In the genomic region with DNA sequence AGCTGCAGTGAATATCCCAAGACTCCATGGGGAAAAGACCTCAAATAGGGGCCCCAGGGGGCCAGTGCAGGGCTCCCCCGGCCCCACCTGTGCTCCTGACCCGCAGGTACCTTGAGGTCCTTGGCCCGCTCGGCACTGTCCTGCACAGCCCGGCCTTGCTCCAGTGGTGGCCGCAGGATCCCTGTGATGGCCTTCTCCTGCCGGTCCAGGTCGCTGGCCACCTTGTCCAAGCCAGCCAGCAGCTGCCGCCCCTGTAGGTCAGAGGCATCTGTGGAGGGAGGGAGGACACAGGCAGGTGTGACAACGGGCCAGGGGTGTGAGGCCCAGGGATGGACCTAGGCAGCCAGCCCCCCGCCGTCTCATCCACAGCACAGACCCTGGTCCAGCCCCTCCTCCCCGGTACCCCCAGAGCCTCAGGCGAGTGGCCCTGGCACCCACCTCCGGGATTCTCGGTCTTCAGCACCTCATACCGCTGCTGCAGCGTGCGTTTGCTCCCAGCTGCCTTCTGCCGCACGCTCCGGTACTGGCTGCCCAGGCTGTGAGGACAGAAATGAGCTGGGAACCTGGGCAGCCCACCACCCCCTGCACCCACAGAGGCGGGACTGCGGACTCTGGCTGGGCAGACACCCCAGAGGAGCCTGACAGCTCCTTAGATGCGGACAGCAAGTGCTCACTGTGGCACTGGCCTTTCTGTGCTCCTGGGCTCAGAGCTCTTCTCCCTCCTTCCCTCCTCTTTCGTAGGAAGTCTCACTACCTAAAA, we compare ENCODE assay signal across 20 cellular contexts. TPM values are rescaled to one million over a fixed set of nuclear protein-coding genes. Genes with fewer than 3 reads are reported as not detected.
DNase-seq lines count a peak whose midpoint lies in the region; ATAC-seq and TF ChIP-seq lines count a peak whose summit lies in the region.
"Had no signal": no experiment of that assay in that cellular context is flagged by ENCODE, and none has a peak within 500 bp of the region (broad histone marks: within the 10 kb centered on the region; RNA-seq: fewer than 3 reads in every experiment).

No MANE protein-coding gene starts in this region.

- no peak for TF ChIP-seq RAD21 in SK-N-SH (IDR thresholded peaks at IDR 0.05; ENCODE audit: low read length)

- peaks cover 2% of the 10 kb centered on the region for H3K9me3 Mint-ChIP-seq in neural progenitor cell

- H3K4me2 ChIP-seq in neural progenitor cell: no peak overlapping the region
- H3K4me2 ChIP-seq in SK-N-SH: no peak overlapping the region

- POLR2A ChIA-PET in SK-N-SH (lab: Yijun Ruan, JAX): no interaction called here

- intact Hi-C loops in Right ventricle myocardium superior (cut with DNase I): no loop called here
- intact Hi-C loops in left ventricle myocardium superior (cut with micrococcal nuclease): no loop called here
- intact Hi-C loops in left cardiac atrium (cut with DNase I): no loop called here

- DNase-seq in Right ventricle myocardium superior (no peak), left ventricle myocardium superior (no peak), left cardiac atrium (no peak), neural progenitor cell (ENCODE audit: low spot score) (no peak), NCI-H2196 treated with DMSO at 0.1 percent for 48 hours (lab: John Stamatoyannopoulos, UW; ENCODE audit: unreplicated experiment) (no peak), EL (no peak), SK-N-SH (no peak)
- DNase-seq: 8988T; BE2C; CD4-positive, CD25-positive, alpha-beta regulatory T cell; COR-L47; DMS 273 treated with DMSO at 0.1 percent for 48 hours; GDM1; HCEC 1CT; KG1; NCI-H187; NCI-H2107; NCI-H2227 treated with DMSO at 0.1 percent for 48 hours; NCI-H524 had no signal

- no peak for TF ChIP-seq EP300 in SK-N-SH (IDR thresholded peaks at IDR 0.05; ENCODE audit: borderline replicate concordance in 1 of 2, low read depth in 1 of 2, low read length in 1 of 2)

- no peaks in the 10 kb centered on the region for H4K20me1 ChIP-seq in neural progenitor cell (ENCODE audit: low read depth)
- no peaks in the 10 kb centered on the region for H4K20me1 ChIP-seq in SK-N-SH (ENCODE audit: insufficient read depth)

- no peaks in the 10 kb centered on the region for H3K36me3 Mint-ChIP-seq in neural progenitor cell
- H3K36me3 Mint-ChIP-seq: CD4-positive, CD25-positive, alpha-beta regulatory T cell had no signal

- ATAC-seq in Right ventricle myocardium superior (ENCODE audit: poor library complexity) (peak; percentile 13), left ventricle myocardium superior (no peak), left cardiac atrium (peak; percentile 6 to 13), HG03442 (IDR thresholded peaks at IDR 0.05; ENCODE audit: unreplicated experiment) (no peak)

- no peak overlapping the region for H3K9ac ChIP-seq in neural progenitor cell
- H3K9ac ChIP-seq in SK-N-SH: no peak overlapping the region

- H3K4me3 Mint-ChIP-seq in neural progenitor cell: no peak overlapping the region
- H3K4me3 Mint-ChIP-seq: CD4-positive, CD25-positive, alpha-beta regulatory T cell had no signal

- H3K4me3 ChIP-seq in neural progenitor cell (no peak overlapping the region), SK-N-SH (ENCODE audit: low read depth in 2 of 2, low read length in 1 of 2) (no peak overlapping the region)

- H3K36me3 ChIP-seq in neural progenitor cell: no peaks in the 10 kb centered on the region
- peaks cover 0 to 32% of the 10 kb centered on the region in 2 experiments for H3K36me3 ChIP-seq in SK-N-SH (replicated peaks in 1 of 2; ENCODE audit: control insufficient read depth in 1 of 2, insufficient read depth in 2 of 2, low read length in 1 of 2)
- H3K36me3 ChIP-seq: BE2C had no signal

- peak overlapping the region; percentile 86 for H3K27ac Mint-ChIP-seq in neural progenitor cell
- H3K27ac Mint-ChIP-seq: CD4-positive, CD25-positive, alpha-beta regulatory T cell had no signal

- no peaks in the 10 kb centered on the region for H3K27me3 ChIP-seq in neural progenitor cell
- H3K27me3 ChIP-seq in SK-N-SH (ENCODE audit: insufficient read depth): no peaks in the 10 kb centered on the region
- H3K27me3 ChIP-seq: BE2C had no signal

- CTCF ChIA-PET in SK-N-SH (lab: Yijun Ruan, JAX): interaction anchor here (2.0 to 2.9 kb wide), 2 partner anchors 42 to 63 kb away, joined by 4 to 8 read pairs; no protein-coding TSS in a partner anchor

- peaks cover 4% of the 10 kb centered on the region for H3K4me1 Mint-ChIP-seq in neural progenitor cell
- H3K4me1 Mint-ChIP-seq: CD4-positive, CD25-positive, alpha-beta regulatory T cell had no signal

- H2AFZ ChIP-seq in neural progenitor cell (replicated peaks): no peak overlapping the region
- H2AFZ ChIP-seq in SK-N-SH (ENCODE audit: low read depth): no peak overlapping the region

- H3K79me2 ChIP-seq in neural progenitor cell (ENCODE audit: low read depth) (no peaks in the 10 kb centered on the region), SK-N-SH (ENCODE audit: insufficient read depth) (no peaks in the 10 kb centered on the region)

- H3F3A ChIP-seq in neural progenitor cell (ENCODE audit: low read depth): no peaks in the 10 kb centered on the region
- no peaks in the 10 kb centered on the region for H3F3A ChIP-seq in SK-N-SH (replicated peaks; ENCODE audit: insufficient read depth)

- no peak for TF ChIP-seq CTCF in neural progenitor cell (IDR thresholded peaks at IDR 0.05)
- TF ChIP-seq CTCF in SK-N-SH (IDR thresholded peaks at IDR 0.05): no peak

- no peaks in the 10 kb centered on the region for H3K27me3 Mint-ChIP-seq in neural progenitor cell (ENCODE audit: insufficient read depth, low read depth)
- H3K27me3 Mint-ChIP-seq: CD4-positive, CD25-positive, alpha-beta regulatory T cell had no signal

- H3K4me1 ChIP-seq in neural progenitor cell (no peaks in the 10 kb centered on the region), SK-N-SH (ENCODE audit: control insufficient read depth in 1 of 2, insufficient read depth in 2 of 2, low read depth in 1 of 2, low read length in 1 of 2) (no peaks in the 10 kb centered on the region)
- H3K4me1 ChIP-seq: BE2C had no signal

- WGBS in SK-N-SH (ENCODE audit: low lambda C conversion rate): 96% methylated on average over 10 of the region's 26 CpGs

- no peaks in the 10 kb centered on the region for H3K9me3 ChIP-seq in neural progenitor cell (ENCODE audit: low read depth)
- H3K9me3 ChIP-seq in SK-N-SH: no peaks in the 10 kb centered on the region
- H3K9me3 ChIP-seq: BE2C had no signal

- H3K27ac ChIP-seq in neural progenitor cell (no peak overlapping the region), SK-N-SH (ENCODE audit: low read depth in 2 of 2, low read length in 1 of 2) (no peak overlapping the region)

- H3K9me2 ChIP-seq in SK-N-SH: no peaks in the 10 kb centered on the region

TF ChIP-seq in SK-N-SH, 30 proteins besides CTCF, POLR2A, EP300 and RAD21 (continues in another document):
- TF ChIP-seq ELF1 (IDR thresholded peaks at IDR 0.05): no peak
- no peak for TF ChIP-seq MEF2A (IDR thresholded peaks at IDR 0.05; ENCODE audit: borderline replicate concordance, low read depth)
- TF ChIP-seq, protein P1, sequence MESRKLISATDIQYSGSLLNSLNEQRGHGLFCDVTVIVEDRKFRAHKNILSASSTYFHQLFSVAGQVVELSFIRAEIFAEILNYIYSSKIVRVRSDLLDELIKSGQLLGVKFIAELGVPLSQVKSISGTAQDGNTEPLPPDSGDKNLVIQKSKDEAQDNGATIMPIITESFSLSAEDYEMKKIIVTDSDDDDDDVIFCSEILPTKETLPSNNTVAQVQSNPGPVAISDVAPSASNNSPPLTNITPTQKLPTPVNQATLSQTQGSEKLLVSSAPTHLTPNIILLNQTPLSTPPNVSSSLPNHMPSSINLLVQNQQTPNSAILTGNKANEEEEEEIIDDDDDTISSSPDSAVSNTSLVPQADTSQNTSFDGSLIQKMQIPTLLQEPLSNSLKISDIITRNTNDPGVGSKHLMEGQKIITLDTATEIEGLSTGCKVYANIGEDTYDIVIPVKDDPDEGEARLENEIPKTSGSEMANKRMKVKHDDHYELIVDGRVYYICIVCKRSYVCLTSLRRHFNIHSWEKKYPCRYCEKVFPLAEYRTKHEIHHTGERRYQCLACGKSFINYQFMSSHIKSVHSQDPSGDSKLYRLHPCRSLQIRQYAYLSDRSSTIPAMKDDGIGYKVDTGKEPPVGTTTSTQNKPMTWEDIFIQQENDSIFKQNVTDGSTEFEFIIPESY (IDR thresholded peaks at IDR 0.05; ENCODE audit: borderline replicate concordance, low read depth): no peak
- TF ChIP-seq RXRA (IDR thresholded peaks at IDR 0.05; ENCODE audit: borderline replicate concordance, low read depth): no peak
- TF ChIP-seq TEAD4 (IDR thresholded peaks at IDR 0.05; ENCODE audit: borderline replicate concordance, insufficient read depth): no peak
- no peak for TF ChIP-seq GATA2 (CRISPR knock-in tag; IDR thresholded peaks at IDR 0.05)
- TF ChIP-seq SIN3A (IDR thresholded peaks at IDR 0.05; ENCODE audit: borderline replicate concordance, low read depth, low read length): no peak
- no peak for TF ChIP-seq POLR2AphosphoS5 (IDR thresholded peaks at IDR 0.05; ENCODE audit: low read depth, low read length)

RNA-seq across cellular contexts. Expression of a gene that starts 43.7 kb away (rescaled TPM):
- total RNA-seq in Right ventricle myocardium superior (14.9 TPM), left ventricle myocardium superior (18.4 TPM), left cardiac atrium (10 to 100 TPM in 1 of 2 donors, 1 to 10 TPM in 1; 6.1 to 15.8 TPM), neural progenitor cell (ENCODE audit: low replicate concordance) (1.0 and 2.8 TPM in 2 replicates)
- 16.8 and 24.6 TPM in 2 replicates for polyA plus RNA-seq in SK-N-SH (2012; rRNA removed)
- 9.9 and 11.5 TPM in 2 replicates for polyA plus RNA-seq in SK-N-SH (2012; cell fraction: cytosol; rRNA removed)
- polyA plus RNA-seq in SK-N-SH (2012; cell fraction: nucleus; rRNA removed): 42.1 and 47.8 TPM in 2 replicates
- total RNA-seq: CD4-positive, CD25-positive, alpha-beta regulatory T cell had no signal

RNA-seq across cellular contexts. Expression of a gene that starts 46.0 kb away (rescaled TPM):
- total RNA-seq in Right ventricle myocardium superior (42.1 TPM), left ventricle myocardium superior (50.9 TPM), left cardiac atrium (10 to 100 TPM; 28.0 to 33.6 TPM), neural progenitor cell (ENCODE audit: low replicate concordance) (28.4 and 32.7 TPM in 2 replicates)
- 9.7 and 10.9 TPM in 2 replicates for polyA plus RNA-seq in SK-N-SH (2012; rRNA removed)
- polyA plus RNA-seq in SK-N-SH (2012; cell fraction: cytosol; rRNA removed): 6.2 and 7.9 TPM in 2 replicates
- polyA plus RNA-seq in SK-N-SH (2012; cell fraction: nucleus; rRNA removed): 31.5 and 47.8 TPM in 2 replicates

RNA-seq across cellular contexts. Expression of a gene that starts 46.2 kb away (rescaled TPM):
- total RNA-seq in Right ventricle myocardium superior: 93.3 TPM
- total RNA-seq in left ventricle myocardium superior: 102 TPM
- 10 to 100 TPM; 65.2 to 78.2 TPM for total RNA-seq in left cardiac atrium
- total RNA-seq in neural progenitor cell (ENCODE audit: low replicate concordance): 53.0 and 57.0 TPM in 2 replicates
- polyA plus RNA-seq in SK-N-SH (2012; rRNA removed): 40.1 and 45.2 TPM in 2 replicates
- 30.3 and 32.2 TPM in 2 replicates for polyA plus RNA-seq in SK-N-SH (2012; cell fraction: cytosol; rRNA removed)
- polyA plus RNA-seq in SK-N-SH (2012; cell fraction: nucleus; rRNA removed): 73.4 and 75.5 TPM in 2 replicates

Comparison
In these comparisons a context has a peak if more than half of its experiments do, and no peak if none do; other contexts are left out.
1. ATAC-seq: peak in Right ventricle myocardium superior (single experiment) and left cardiac atrium (2 of 2); none in left ventricle myocardium superior (single experiment) and HG03442 (single experiment).